Comparison of ENCODE assay signal across 2 cellular contexts in genomic region chr5:180318456-180319089, GRCh38.
A peak's percentile ranks its signal among the peaks of the same experiment; 100 is the strongest.
TF ChIP-seq lines count a peak whose summit lies in the region.

No MANE protein-coding gene starts in this region.

TF ChIP-seq in HepG2, 621 proteins besides CTCF, POLR2A, EP300 and RAD21:
- TF ChIP-seq RBM22 (optimal IDR thresholded peaks at IDR 0.05; ENCODE audit: low read length) (no peak), ZNF143 (CRISPR knock-in tag; IDR thresholded peaks at IDR 0.05) (peak; percentile 52; the same call in 1 of the 2 replicates)

TF ChIP-seq in IMR-90, 13 proteins besides CTCF, POLR2A, EP300 and RAD21:
- TF ChIP-seq CHD1 (IDR thresholded peaks at IDR 0.05; ENCODE audit: low read depth, low read length), result no peak
- TF ChIP-seq FOS (IDR thresholded peaks at IDR 0.05; ENCODE audit: low read depth, low read length), result no peak
- no peak for TF ChIP-seq MAFK (IDR thresholded peaks at IDR 0.05; ENCODE audit: low read depth, low read length)
- no peak for TF ChIP-seq CEBPB (IDR thresholded peaks at IDR 0.05; ENCODE audit: low read depth, low read length)
- TF ChIP-seq NFE2L2 (IDR thresholded peaks at IDR 0.05; ENCODE audit: low read depth, low read length), result no peak
- no peak for TF ChIP-seq BHLHE40 (IDR thresholded peaks at IDR 0.05; ENCODE audit: low read depth, low read length)
- no peak for TF ChIP-seq ELK1 (IDR thresholded peaks at IDR 0.05; ENCODE audit: borderline replicate concordance, low read depth, low read length)
- TF ChIP-seq SMC3 (IDR thresholded peaks at IDR 0.05; ENCODE audit: low read depth, low read length), result no peak
- no peak for TF ChIP-seq USF2 (IDR thresholded peaks at IDR 0.05; ENCODE audit: low read depth, low read length)
- TF ChIP-seq RFX5 (IDR thresholded peaks at IDR 0.05; ENCODE audit: low read depth, low read length), result no peak
- no peak for TF ChIP-seq MAZ (IDR thresholded peaks at IDR 0.05; ENCODE audit: borderline replicate concordance, low read depth, low read length)
- TF ChIP-seq RCOR1 (IDR thresholded peaks at IDR 0.05; ENCODE audit: insufficient replicate concordance, low read length), result no peak
- TF ChIP-seq MXI1 (IDR thresholded peaks at IDR 0.05; ENCODE audit: borderline replicate concordance, low read depth, low read length), result no peak
